Comparison of ENCODE assay signal across 19 cellular contexts in the genomic region with DNA sequence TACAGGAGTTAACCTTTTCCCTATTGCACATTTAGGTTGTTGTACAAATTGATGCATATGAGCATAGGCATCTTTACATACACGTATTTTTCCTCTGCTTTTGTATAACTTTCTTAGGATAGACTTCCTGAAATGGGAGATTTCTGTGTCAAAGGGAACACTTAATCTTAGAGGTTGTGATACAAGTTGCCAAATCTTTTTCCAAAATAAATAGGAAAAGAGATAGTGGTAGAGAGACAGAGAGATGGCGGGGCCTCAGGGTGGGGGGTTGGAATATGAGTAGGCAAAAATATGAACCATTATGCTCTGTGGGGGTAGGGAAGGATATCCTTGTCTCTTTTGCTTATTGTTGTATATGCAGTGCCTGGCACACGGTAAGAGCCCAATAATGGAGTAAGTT.
DNase-seq lines count a peak whose midpoint lies in the region; ATAC-seq, FAIRE-seq and TF ChIP-seq lines count a peak whose summit lies in the region.
"Had no signal": no experiment of that assay in that cellular context is flagged by ENCODE, and none has a peak within 500 bp of the region (broad histone marks: within the 10 kb centered on the region; RNA-seq: fewer than 3 reads in every experiment).

No MANE protein-coding gene starts in this region.

- H3K4me3 ChIP-seq in ACC112 (ENCODE audit: low read depth, low read length) = no peak overlapping the region
- no peak overlapping the region for H3K4me3 ChIP-seq in IMR-90 (ENCODE audit: insufficient read depth, low read depth, low read length)
- no peak overlapping the region for H3K4me3 ChIP-seq in H1 (ENCODE audit: extremely low read depth in 1 of 4, insufficient read depth in 2 of 4, low read depth in 3 of 4, low read length in 4 of 4)
- no peak overlapping the region for H3K4me3 ChIP-seq in right cardiac atrium (ENCODE audit: low read length)
- no peak overlapping the region for H3K4me3 ChIP-seq in naive thymus-derived CD4-positive, alpha-beta T cell (ENCODE audit: low read length)
- H3K4me3 ChIP-seq: BLaER1, Peyer's patch had no signal

- H2BK20ac ChIP-seq in IMR-90 (ENCODE audit: low read depth, low read length) = no peak overlapping the region
- H2BK20ac ChIP-seq in H1 (ENCODE audit: low read length) = no peak overlapping the region

- in situ Hi-C loops in IMR-90 (cut with MboI; ENCODE audit: low sequenced_read_pairs) = no loop called here

- peaks cover 0 to 1% (median 0%) of the 10 kb centered on the region in 11 donors for H3K9me3 Mint-ChIP-seq in naive thymus-derived CD4-positive, alpha-beta T cell

- no peak overlapping the region for H4K8ac ChIP-seq in IMR-90 (ENCODE audit: low read depth in 2 of 2, low read length in 2 of 2)
- no peak overlapping the region for H4K8ac ChIP-seq in H1 (ENCODE audit: extremely low read depth, insufficient read depth, low read length)

- H4K5ac ChIP-seq in IMR-90 (ENCODE audit: low read depth, low read length) = no peak overlapping the region
- H4K5ac ChIP-seq in H1 (ENCODE audit: insufficient read length, low read depth, low read length) = no peak overlapping the region

- TF ChIP-seq POLR2A in IMR-90 (IDR thresholded peaks at IDR 0.05; ENCODE audit: low read depth, low read length) = no peak
- no peak for TF ChIP-seq POLR2A in H1 (IDR thresholded peaks at IDR 0.05; ENCODE audit: control extremely low read depth in 1 of 2, low read depth in 2 of 2, low read length in 2 of 2)

- CTCF ChIA-PET in IMR-90 (lab: Yijun Ruan, JAX) (interaction anchor here (0.6 kb wide), 1 partner anchor 1705 kb away, joined by 4 read pairs; no protein-coding TSS in a partner anchor), H1 (lab: Charles Lee; ENCODE audit: partially characterized antibody) (interaction anchor here (1.0 to 2.1 kb wide), 4 partner anchors 8 to 53 kb away, joined by 3 to 5 read pairs (median 4); no protein-coding TSS in a partner anchor)
- CTCF ChIA-PET in naive thymus-derived CD4-positive, alpha-beta T cell (lab: Charles Lee) = no interaction called here

- H3K79me1 ChIP-seq in IMR-90 (ENCODE audit: low read depth in 1 of 2, low read length in 2 of 2) = no peaks in the 10 kb centered on the region
- no peaks in the 10 kb centered on the region for H3K79me1 ChIP-seq in H1 (ENCODE audit: low read depth, low read length)

- H3K27me3 Mint-ChIP-seq in naive thymus-derived CD4-positive, alpha-beta T cell = peaks cover 0 to 18% (median 7%) of the 10 kb centered on the region in 5 donors

- H2AFZ ChIP-seq in ACC112 (ENCODE audit: low read length, unreplicated experiment) (peak overlapping the region; percentile 31), IMR-90 (replicated peaks; ENCODE audit: low read length, poor library complexity) (no peak overlapping the region), H1 (ENCODE audit: low read length) (0 out of 2 replicates have a peak overlapping the region, but pooled peaks have one; percentile 27)

- H2BK15ac ChIP-seq in IMR-90 (ENCODE audit: low read depth, low read length) (no peak overlapping the region), H1 (ENCODE audit: low read length) (no peak overlapping the region)

- FAIRE-seq in H1 (lab: Jason Lieb, UNC) = no peak

- WGBS in IMR-90 (ENCODE audit: extremely low coverage in 2 of 2, insufficient read length in 1 of 2), 2 experiments = 67% methylated on average over 1 of the region's 3 CpGs; no CpG with 5 or more reads in 1 of the 2 experiments
- 79% methylated on average over 3 of the region's 3 CpGs; no CpG with 5 or more reads in 1 of the 2 experiments for WGBS in H1 (ENCODE audit: extremely low coverage in 1 of 2, insufficient coverage in 1 of 2, insufficient read length in 1 of 2, insufficient replicate concordance in 2 of 2, low coverage in 1 of 2, low lambda C conversion rate in 2 of 2, missing lambda C conversion rate in 1 of 2), 2 experiments
- WGBS in right cardiac atrium = 42% methylated on average over 3 of the region's 3 CpGs

- no TSS peak for BruUV-seq in IMR-90 (replicated peaks; lab: Mats Ljungman, UMichigan)

- no peak overlapping the region for H4K91ac ChIP-seq in IMR-90 (ENCODE audit: insufficient read depth, low read depth, low read length)
- no peak overlapping the region for H4K91ac ChIP-seq in H1 (replicated peaks; ENCODE audit: insufficient read length, low read length)

- H3K9me3 ChIP-seq in IMR-90 (ENCODE audit: control insufficient read depth, insufficient read depth, low read length) (no peaks in the 10 kb centered on the region), H1 (ENCODE audit: insufficient read depth in 2 of 2, low read depth in 1 of 2, low read length in 1 of 2) (no peaks in the 10 kb centered on the region), right cardiac atrium (ENCODE audit: control insufficient read depth, low read length) (no peaks in the 10 kb centered on the region)
- no peaks in the 10 kb centered on the region for H3K9me3 ChIP-seq in naive thymus-derived CD4-positive, alpha-beta T cell (ENCODE audit: control insufficient read depth in 2 of 3, low read length in 3 of 3)
- H3K9me3 ChIP-seq: BLaER1, Peyer's patch had no signal

- no peaks in the 10 kb centered on the region for H3K36me3 Mint-ChIP-seq in naive thymus-derived CD4-positive, alpha-beta T cell
- H3K36me3 Mint-ChIP-seq: CD8-positive, alpha-beta memory T cell had no signal

- no peak overlapping the region for H3K23ac ChIP-seq in IMR-90 (ENCODE audit: low read depth, low read length)
- H3K23ac ChIP-seq in H1 (ENCODE audit: insufficient read length) = no peak overlapping the region

- H4K20me1 ChIP-seq in IMR-90 (ENCODE audit: insufficient read depth, low read length) (no peaks in the 10 kb centered on the region), H1 (replicated peaks in 1 of 2; ENCODE audit: control insufficient read depth in 1 of 2, insufficient read depth in 2 of 2, low read length in 2 of 2) (no peaks in the 10 kb centered on the region)
- H4K20me1 ChIP-seq: BLaER1 had no signal

- H2BK120ac ChIP-seq in IMR-90 (ENCODE audit: low read depth, low read length) (no peak overlapping the region), H1 (replicated peaks; ENCODE audit: low read depth, low read length) (no peak overlapping the region)

- H3K4ac ChIP-seq in IMR-90 (ENCODE audit: low read depth, low read length) (no peak overlapping the region), H1 (replicated peaks; ENCODE audit: insufficient read length, low read depth, low read length) (no peak overlapping the region)

- H3K18ac ChIP-seq in IMR-90 (ENCODE audit: low read depth, low read length) (no peak overlapping the region), H1 (ENCODE audit: extremely low read depth, low read length) (no peak overlapping the region)

- H2BK5ac ChIP-seq in IMR-90 (ENCODE audit: low read depth, low read length, poor library complexity, severe bottlenecking) = no peak overlapping the region
- no peak overlapping the region for H2BK5ac ChIP-seq in H1 (ENCODE audit: low read depth, low read length)

- H3K9ac ChIP-seq in IMR-90 (ENCODE audit: low read depth, low read length) (no peak overlapping the region), H1 (replicated peaks in 1 of 4; ENCODE audit: extremely low read depth in 1 of 4, low read depth in 3 of 4, low read length in 3 of 4) (no peak overlapping the region)
- H3K9ac ChIP-seq: BLaER1 had no signal

- H3K36me3 ChIP-seq in ACC112 (ENCODE audit: insufficient read depth, low read length) (no peaks in the 10 kb centered on the region), IMR-90 (ENCODE audit: control insufficient read depth, insufficient read depth, low read length) (no peaks in the 10 kb centered on the region), H1 (ENCODE audit: control insufficient read depth in 2 of 4, insufficient read depth in 4 of 4, low read length in 3 of 4) (no peaks in the 10 kb centered on the region)
- no peaks in the 10 kb centered on the region for H3K36me3 ChIP-seq in naive thymus-derived CD4-positive, alpha-beta T cell (ENCODE audit: control insufficient read depth in 2 of 3, insufficient read depth in 3 of 3, low read length in 3 of 3)
- H3K36me3 ChIP-seq: BLaER1, Peyer's patch had no signal

- H3K27ac Mint-ChIP-seq in naive thymus-derived CD4-positive, alpha-beta T cell = peak overlapping the region in 1 of 9 donors; percentile 38
- H3K27ac Mint-ChIP-seq: CD8-positive, alpha-beta memory T cell had no signal

- TF ChIP-seq CTCF in IMR-90 (conservative IDR thresholded peaks at IDR 0.05; ENCODE audit: low read depth, low read length) (no peak), H1 (IDR thresholded peaks at IDR 0.05; ENCODE audit: control extremely low read depth in 1 of 3, insufficient read depth in 1 of 3, low read depth in 1 of 3, low read length in 3 of 3) (no peak)

- intact Hi-C loops in IMR-90 (cut with micrococcal nuclease) (no loop called here), right cardiac atrium (cut with DNase I) (no loop called here)
- intact Hi-C loops in naive thymus-derived CD4-positive, alpha-beta T cell (cut with micrococcal nuclease) = no loop called here

- peaks cover 29% of the 10 kb centered on the region for H3K4me1 ChIP-seq in ACC112 (ENCODE audit: control insufficient read depth, insufficient read depth, low read length, unreplicated experiment)
- peaks cover 11% of the 10 kb centered on the region for H3K4me1 ChIP-seq in IMR-90 (ENCODE audit: control insufficient read depth, insufficient read depth, low read length)
- peaks cover 6 to 9% (median 7%) of the 10 kb centered on the region in 4 experiments; a peak in 5 of 7 replicates for H3K4me1 ChIP-seq in H1 (replicated peaks in 1 of 4; ENCODE audit: control insufficient read depth in 3 of 4, insufficient read depth in 4 of 4, low read length in 3 of 4)
- H3K4me1 ChIP-seq in right cardiac atrium (ENCODE audit: control insufficient read depth, insufficient read depth, low read length) = peaks cover 4% of the 10 kb centered on the region
- no peaks in the 10 kb centered on the region for H3K4me1 ChIP-seq in naive thymus-derived CD4-positive, alpha-beta T cell (ENCODE audit: control insufficient read depth in 2 of 2, insufficient read depth in 2 of 2, low read length in 2 of 2)
- H3K4me1 ChIP-seq: Peyer's patch had no signal

- H3K14ac ChIP-seq in IMR-90 (replicated peaks; ENCODE audit: low read depth, low read length) (no peak overlapping the region), H1 (ENCODE audit: insufficient read length) (no peak overlapping the region)

- ATAC-seq in IMR-90 (ENCODE audit: low read depth) (no peak), right cardiac atrium (peak; percentile 71 to 79)
- ATAC-seq in naive thymus-derived CD4-positive, alpha-beta T cell = no peak
- ATAC-seq in activated CD4-positive, CD25-positive, alpha-beta regulatory T cell treated with anti-CD3 and anti-CD28 coated beads, Interleukin-2, amount 50 U/mL, for 24 hours = no peak

- no peak for TF ChIP-seq EP300 in H1 (IDR thresholded peaks at IDR 0.05; ENCODE audit: borderline replicate concordance in 1 of 2, low read depth in 2 of 2, low read length in 2 of 2)

- dilution Hi-C loops in IMR-90 (cut with HindIII; ENCODE audit: low sequenced_read_pairs, unreplicated experiment) = no loop called here

- no peak overlapping the region for H2AK9ac ChIP-seq in IMR-90 (replicated peaks; ENCODE audit: low read depth, low read length, poor library complexity)

- peaks cover 0 to 3% (median 0%) of the 10 kb centered on the region in 7 donors for H3K4me1 Mint-ChIP-seq in naive thymus-derived CD4-positive, alpha-beta T cell

- H3K27me3 ChIP-seq in ACC112 (ENCODE audit: insufficient read depth, low read length) (no peaks in the 10 kb centered on the region), IMR-90 (ENCODE audit: control insufficient read depth, insufficient read depth, low read length) (no peaks in the 10 kb centered on the region), H1 (replicated peaks in 1 of 4; ENCODE audit: control insufficient read depth in 3 of 4, extremely low read depth in 1 of 4, insufficient read depth in 3 of 4, low read length in 3 of 4) (no peaks in the 10 kb centered on the region), right cardiac atrium (ENCODE audit: control insufficient read depth, insufficient read depth) (no peaks in the 10 kb centered on the region)
- H3K27me3 ChIP-seq in naive thymus-derived CD4-positive, alpha-beta T cell (ENCODE audit: control insufficient read depth in 2 of 2, insufficient read depth in 2 of 2, low read length in 2 of 2) = no peaks in the 10 kb centered on the region
- H3K27me3 ChIP-seq: BLaER1, Peyer's patch had no signal

- H3K4me2 ChIP-seq in IMR-90 (ENCODE audit: low read depth, low read length) = peak overlapping the region; percentile 11; the same call in 1 of the 2 replicates
- no peak overlapping the region for H3K4me2 ChIP-seq in H1 (ENCODE audit: insufficient read depth in 1 of 2, low read depth in 2 of 2, low read length in 2 of 2)

- no peaks in the 10 kb centered on the region for H3K23me2 ChIP-seq in H1 (ENCODE audit: low read depth, low read length)

- POLR2A ChIA-PET in IMR-90 (lab: Charles Lee; ENCODE audit: unreplicated experiment) = no interaction called here
- POLR2A ChIA-PET in H1 (lab: Charles Lee; ENCODE audit: partially characterized antibody) = interaction anchor here (0.6 kb wide), 1 partner anchor 17 kb away, joined by 3 read pairs; no protein-coding TSS in a partner anchor
- POLR2A ChIA-PET in naive thymus-derived CD4-positive, alpha-beta T cell (lab: Charles Lee) = no interaction called here

- 0 out of 2 replicates have a peak, but pooled peaks cover 3% of the 10 kb centered on the region for H3K9me1 ChIP-seq in IMR-90 (ENCODE audit: insufficient read depth, low read length)

- no peak overlapping the region for H3K27ac ChIP-seq in ACC112 (ENCODE audit: low read depth, low read length)
- H3K27ac ChIP-seq in IMR-90 (ENCODE audit: insufficient read depth, low read length) = no peak overlapping the region
- no peak overlapping the region for H3K27ac ChIP-seq in H1 (ENCODE audit: low read depth, low read length)
- no peak overlapping the region for H3K27ac ChIP-seq in right cardiac atrium (ENCODE audit: low read length)
- no peak overlapping the region for H3K27ac ChIP-seq in naive thymus-derived CD4-positive, alpha-beta T cell (ENCODE audit: low read depth, low read length)
- H3K27ac ChIP-seq: BLaER1, Peyer's patch had no signal

- no peak for DNase-seq in IMR-90
- no peak for DNase-seq in H1 (ENCODE audit: low read depth in 1 of 2, low spot score in 2 of 2)
- peak in 1 of 3 donors; percentile 62 for DNase-seq in right cardiac atrium
- DNase-seq in naive thymus-derived CD4-positive, alpha-beta T cell = no peak
- no peak for DNase-seq in central memory CD4-positive, alpha-beta T cell
- no peak for DNase-seq in NCI-H2107 treated with DMSO at 0.1 percent for 48 hours (lab: John Stamatoyannopoulos, UW; ENCODE audit: unreplicated experiment)
- DNase-seq: CD8-positive, alpha-beta memory T cell; DMS153; EL; HCEC 1CT; MV-4-11; NCI-H1417 treated with DMSO at 0.1 percent for 48 hours; NCI-H2029 treated with DMSO at 0.1 percent for 48 hours; NCI-H748 treated with DMSO at 0.1 percent for 48 hours; Peyer's patch; SHP77 treated with DMSO at 0.1 percent for 48 hours had no signal

- no peak overlapping the region for H2AK5ac ChIP-seq in IMR-90 (ENCODE audit: low read depth, low read length)
- H2AK5ac ChIP-seq in H1 (ENCODE audit: low read depth, low read length) = no peak overlapping the region

- H3K4me3 Mint-ChIP-seq in naive thymus-derived CD4-positive, alpha-beta T cell = no peak overlapping the region
- H3K4me3 Mint-ChIP-seq: CD8-positive, alpha-beta memory T cell had no signal

- H3K79me2 ChIP-seq in ACC112 (ENCODE audit: control insufficient read depth, insufficient read depth, low read length, unreplicated experiment) (no peaks in the 10 kb centered on the region), H1 (ENCODE audit: control insufficient read depth in 1 of 2, insufficient read depth in 2 of 2, low read length in 2 of 2) (no peaks in the 10 kb centered on the region)

- H3K56ac ChIP-seq in IMR-90 (ENCODE audit: extremely low read depth, insufficient read depth, low read length) (no peak overlapping the region), H1 (replicated peaks; ENCODE audit: insufficient read length, low read depth, low read length) (no peak overlapping the region)

- no peak for TF ChIP-seq RAD21 in IMR-90 (IDR thresholded peaks at IDR 0.05; ENCODE audit: low read length)
- TF ChIP-seq RAD21 in H1 (IDR thresholded peaks at IDR 0.05 in 1 of 2, conservative IDR thresholded peaks at IDR 0.05 in 1 of 2; ENCODE audit: low read depth in 2 of 2, low read length in 2 of 2) = no peak

- H2BK12ac ChIP-seq in H1 (ENCODE audit: low read depth, low read length) = no peak overlapping the region

Comparison
In these comparisons a context has a peak if more than half of its experiments do, and no peak if none do; other contexts are left out.
1. ATAC-seq: peak in right cardiac atrium (2 of 2); none in IMR-90 (single experiment), naive thymus-derived CD4-positive, alpha-beta T cell (single experiment) and activated CD4-positive, CD25-positive, alpha-beta regulatory T cell treated with anti-CD3 and anti-CD28 coated beads, Interleukin-2, amount 50 U/mL, for 24 hours (0 of 2).